ENCODE assay signal across 8 cellular contexts in genomic region chr1:154558610-154559495, GRCh38.
A peak's percentile ranks its signal among the peaks of the same experiment; 100 is the strongest.
DNase-seq lines count a peak whose midpoint lies in the region; ATAC-seq and TF ChIP-seq lines count a peak whose summit lies in the region.

UBE2Q1 (minus strand) TSS chr1:154558662; CDS start chr1:154558553, 109 bp downstream.

- H3K9me3 Mint-ChIP-seq in central memory CD8-positive, alpha-beta T cell, result no peaks in the 10 kb centered on the region

- TF ChIP-seq CTCF in AG09309 (IDR thresholded peaks at IDR 0.05; ENCODE audit: control insufficient read depth, insufficient read depth, low read depth, low read length, missing control alignments), result no peak

- H3K4me1 Mint-ChIP-seq in central memory CD8-positive, alpha-beta T cell, result peaks cover 49% of the 10 kb centered on the region

- peak within 1 kb of the TSS; percentile 84 for H3K4me3 Mint-ChIP-seq in central memory CD8-positive, alpha-beta T cell

- DNase-seq in AG09309 (ENCODE audit: low read depth) (peak; percentile 93), NCI-H446 (lab: John Stamatoyannopoulos, UW) (peak; percentile 99), iris pigment epithelial cell (ENCODE audit: low read depth) (peak; percentile 99)
- peak; percentile 99 for DNase-seq in activated CD4-positive, CD25-positive, alpha-beta regulatory T cell treated with anti-CD3 and anti-CD28 coated beads, Interleukin-2, amount 50 U/mL, for 16 hours (ENCODE audit: low read depth, low spot score)
- peak; percentile 98 to 100 for DNase-seq in central memory CD8-positive, alpha-beta T cell (ENCODE audit: low spot score in 2 of 2)
- DNase-seq in stimulated activated CD4-positive, alpha-beta T cell treated with anti-CD3 and anti-CD28 coated beads, Interleukin-12 subunit alpha, Interleukin-12 subunit beta, amount 100 ng/mL, for 4 hours, result peak; percentile 99

- peaks cover 18% of the 10 kb centered on the region for H3K36me3 Mint-ChIP-seq in central memory CD8-positive, alpha-beta T cell (ENCODE audit: insufficient read depth)

- ATAC-seq in GM19025 (IDR thresholded peaks at IDR 0.05; ENCODE audit: low read depth, unreplicated experiment) (peak; percentile 88), HG03342 (IDR thresholded peaks at IDR 0.05; ENCODE audit: unreplicated experiment) (peak; percentile 86)
- peak; percentile 95 for ATAC-seq in central memory CD8-positive, alpha-beta T cell (replicated peaks; ENCODE audit: extremely low read depth, poor library complexity, severe bottlenecking)

- H3K27ac Mint-ChIP-seq in central memory CD8-positive, alpha-beta T cell (ENCODE audit: low read depth), result peak within 1 kb of the TSS; percentile 84

- H3K27me3 Mint-ChIP-seq in central memory CD8-positive, alpha-beta T cell, result no peaks in the 10 kb centered on the region

- peak within 1 kb of the TSS; percentile 60 for H3K4me3 ChIP-seq in AG09309 (ENCODE audit: control insufficient read depth, low read depth, low read length)

Comparison
In these comparisons a context has a peak if more than half of its experiments do, and no peak if none do; other contexts are left out.
1. Peak in every context shown above with its lines: DNase-seq, ATAC-seq and H3K4me3 ChIP-seq.